8 cellular contexts compared by ENCODE assay signal in genomic region chr17:64216385-64217248, GRCh38. TPM values are rescaled to one million over a fixed set of nuclear protein-coding genes. Genes with fewer than 3 reads are reported as not detected.
DNase-seq lines count a peak whose midpoint lies in the region; ATAC-seq and TF ChIP-seq lines count a peak whose summit lies in the region.

No MANE protein-coding gene starts in this region.

- peak overlapping the region; percentile 61 for H2AFZ ChIP-seq in ACC112 (ENCODE audit: low read length, unreplicated experiment)

- peak; percentile 23 for TF ChIP-seq CTCF in left ventricle myocardium inferior (IDR thresholded peaks at IDR 0.05; ENCODE audit: borderline replicate concordance)

- H3K9me3 ChIP-seq in SJCRH30 (replicated peaks) (no peaks in the 10 kb centered on the region; the same call in 1 of the 2 replicates), left ventricle myocardium inferior (replicated peaks) (peaks cover 4% of the 10 kb centered on the region), stomach smooth muscle (ENCODE audit: control insufficient read depth in 2 of 2, low read length in 2 of 2) (no peaks in the 10 kb centered on the region)

- intact Hi-C loops in left ventricle myocardium inferior (cut with micrococcal nuclease) = no loop called here

- peak; percentile 31 to 56 for DNase-seq in SJCRH30
- peak; percentile 44 for DNase-seq in left ventricle myocardium inferior
- DNase-seq in NCI-H187 treated with DMSO at 0.1 percent for 48 hours (lab: John Stamatoyannopoulos, UW) = no peak
- DNase-seq in UCSD-AML1 (lab: John Stamatoyannopoulos, UW; ENCODE audit: unreplicated experiment) = no peak

- H3K79me2 ChIP-seq in ACC112 (ENCODE audit: control insufficient read depth, insufficient read depth, low read length, unreplicated experiment) = peaks cover 21% of the 10 kb centered on the region

- H3K4me1 ChIP-seq in ACC112 (ENCODE audit: control insufficient read depth, insufficient read depth, low read length, unreplicated experiment) (peaks cover 31% of the 10 kb centered on the region), SJCRH30 (peaks cover 15% of the 10 kb centered on the region; the same call in 1 of the 2 replicates), left ventricle myocardium inferior (peaks cover 67% of the 10 kb centered on the region), stomach smooth muscle (ENCODE audit: control insufficient read depth, insufficient read depth, low read length) (peaks cover 15% of the 10 kb centered on the region)

- H3K27ac ChIP-seq in ACC112 (ENCODE audit: low read depth, low read length) (peak overlapping the region; percentile 72), SJCRH30 (peak overlapping the region; percentile 7; the same call in 1 of the 2 replicates), left ventricle myocardium inferior (replicated peaks) (peak overlapping the region; percentile 87), stomach smooth muscle (ENCODE audit: low read length) (peak overlapping the region; percentile 37)

- peak; percentile 62 for ATAC-seq in GM21619 (IDR thresholded peaks at IDR 0.05; ENCODE audit: unreplicated experiment)
- ATAC-seq in HG03025 (IDR thresholded peaks at IDR 0.05; ENCODE audit: low FRiP score, unreplicated experiment) = no peak

- 0 out of 2 replicates have a peak, but pooled peaks cover 5% of the 10 kb centered on the region for H3K36me3 ChIP-seq in ACC112 (ENCODE audit: insufficient read depth, low read length)
- H3K36me3 ChIP-seq in SJCRH30 = peaks cover 21% of the 10 kb centered on the region
- peaks cover 24% of the 10 kb centered on the region for H3K36me3 ChIP-seq in left ventricle myocardium inferior
- peaks cover 8 to 12% of the 10 kb centered on the region in 2 donors for H3K36me3 ChIP-seq in stomach smooth muscle (ENCODE audit: control insufficient read depth in 2 of 2, insufficient read depth in 2 of 2, low read length in 2 of 2)

- H3K9ac ChIP-seq in stomach smooth muscle (ENCODE audit: low read length in 2 of 2) = no peak overlapping the region

- H3K27me3 ChIP-seq in ACC112 (ENCODE audit: insufficient read depth, low read length) = no peaks in the 10 kb centered on the region
- no peaks in the 10 kb centered on the region for H3K27me3 ChIP-seq in SJCRH30
- H3K27me3 ChIP-seq in left ventricle myocardium inferior (ENCODE audit: low read depth) = no peaks in the 10 kb centered on the region
- H3K27me3 ChIP-seq in stomach smooth muscle (ENCODE audit: control insufficient read depth in 1 of 2, insufficient read depth in 2 of 2, low read length in 2 of 2) = no peaks in the 10 kb centered on the region

- H3K4me3 ChIP-seq in ACC112 (ENCODE audit: low read depth, low read length) = peak overlapping the region; percentile 35; the same call in 1 of the 2 replicates
- H3K4me3 ChIP-seq in SJCRH30 = no peak overlapping the region
- no peak overlapping the region for H3K4me3 ChIP-seq in left ventricle myocardium inferior
- no peak overlapping the region for H3K4me3 ChIP-seq in stomach smooth muscle (ENCODE audit: low read length in 2 of 2)

RNA-seq across cellular contexts. Expression of gene TEX2, which starts 46.4 kb away (rescaled TPM):
- 35.5 and 36.2 TPM in 2 replicates for total RNA-seq in SJCRH30 (2014; rRNA removed; shearing (Covaris generic))
- 58.0 TPM for total RNA-seq in left ventricle myocardium inferior

Comparison
In these comparisons a context has a peak if more than half of its experiments do, and no peak if none do; other contexts are left out.
1. H3K27ac ChIP-seq: peak in every context shown above with its lines; median percentile 87 in left ventricle myocardium inferior; 72 in ACC112; 37 in stomach smooth muscle; 7 in SJCRH30.
2. DNase-seq: peak in SJCRH30 (2 of 2) and left ventricle myocardium inferior (single experiment); none in NCI-H187 treated with DMSO at 0.1 percent for 48 hours (single experiment) and UCSD-AML1 (single experiment).